ENCODE assay signal across 9 cellular contexts in genomic region chr20:32524871-32525501, GRCh38.
DNase-seq lines count a peak whose midpoint lies in the region; ATAC-seq and TF ChIP-seq lines count a peak whose summit lies in the region.
"Had no signal": no experiment of that assay in that cellular context is flagged by ENCODE, and none has a peak within 500 bp of the region (broad histone marks: within the 10 kb centered on the region; RNA-seq: fewer than 3 reads in every experiment).

No MANE protein-coding gene starts in this region.

- H3K9me3 Mint-ChIP-seq in activated naive CD4-positive, alpha-beta T cell treated with anti-CD3 and anti-CD28 coated beads for 36 hours, result no peaks in the 10 kb centered on the region
- no peaks in the 10 kb centered on the region for H3K9me3 Mint-ChIP-seq in activated naive CD4-positive, alpha-beta T cell treated with anti-CD3 and anti-CD28 coated beads, Interleukin-2, amount 50 U/mL, for 72 hours

- H3K4me1 Mint-ChIP-seq in activated naive CD4-positive, alpha-beta T cell treated with anti-CD3 and anti-CD28 coated beads for 36 hours (ENCODE audit: low read depth), result peaks cover 86% of the 10 kb centered on the region

- ATAC-seq in activated naive CD4-positive, alpha-beta T cell treated with anti-CD3 and anti-CD28 coated beads, Interleukin-2, amount 50 U/mL, for 72 hours, result no peak
- ATAC-seq in left lung (peak; percentile 35), upper lobe of right lung (peak; percentile 52), GM21423 (IDR thresholded peaks at IDR 0.05; ENCODE audit: unreplicated experiment) (no peak), GM18868 (IDR thresholded peaks at IDR 0.05; ENCODE audit: unreplicated experiment) (no peak), HG02973 (IDR thresholded peaks at IDR 0.05; ENCODE audit: unreplicated experiment) (no peak)

- intact Hi-C loops in activated naive CD4-positive, alpha-beta T cell treated with anti-CD3 and anti-CD28 coated beads for 36 hours (cut with micrococcal nuclease), result loop anchor here (5.0 kb wide), 1 partner anchor 252 kb away; no protein-coding TSS in a partner anchor
- intact Hi-C loops in left lung (cut with DNase I), result loop anchor here in 1 of 2 donors (5.0 kb wide), 1 partner anchor 127 kb away; no protein-coding TSS in a partner anchor
- intact Hi-C loops in upper lobe of right lung (cut with DNase I), result loop anchor here (5.0 kb wide), 1 partner anchor 127 kb away; no protein-coding TSS in a partner anchor

- H3K9me3 ChIP-seq in left lung (no peaks in the 10 kb centered on the region), upper lobe of right lung (no peaks in the 10 kb centered on the region)

- no peak overlapping the region for H3K4me3 Mint-ChIP-seq in activated naive CD4-positive, alpha-beta T cell treated with anti-CD3 and anti-CD28 coated beads for 36 hours

- CTCF ChIA-PET in activated naive CD4-positive, alpha-beta T cell treated with anti-CD3 and anti-CD28 coated beads for 36 hours (lab: Charles Lee), result interaction anchor here (0.7 to 12.4 kb wide), 8 partner anchors 10 to 320 kb away, joined by 3 to 330 read pairs (median 4); no protein-coding TSS in a partner anchor

- peak overlapping the region; percentile 13 for H3K27ac Mint-ChIP-seq in activated naive CD4-positive, alpha-beta T cell treated with anti-CD3 and anti-CD28 coated beads for 36 hours
- H3K27ac Mint-ChIP-seq in activated naive CD4-positive, alpha-beta T cell treated with anti-CD3 and anti-CD28 coated beads, Interleukin-2, amount 50 U/mL, for 72 hours, result no peak overlapping the region

- H3K4me3 ChIP-seq in left lung (no peak overlapping the region), upper lobe of right lung (no peak overlapping the region)

- H3K27me3 Mint-ChIP-seq in activated naive CD4-positive, alpha-beta T cell treated with anti-CD3 and anti-CD28 coated beads for 36 hours (ENCODE audit: low read depth), result no peaks in the 10 kb centered on the region

- peaks cover 4 to 44% of the 10 kb centered on the region in 2 donors for H3K4me1 ChIP-seq in left lung
- no peaks in the 10 kb centered on the region for H3K4me1 ChIP-seq in upper lobe of right lung

- no peak for DNase-seq in activated naive CD4-positive, alpha-beta T cell treated with anti-CD3 and anti-CD28 coated beads for 36 hours
- no peak for DNase-seq in activated naive CD4-positive, alpha-beta T cell treated with anti-CD3 and anti-CD28 coated beads, Interleukin-2, amount 50 U/mL, for 72 hours (ENCODE audit: low spot score in 2 of 2)
- DNase-seq in anterior cingulate cortex (lab: John Stamatoyannopoulos, UW) (peak in 52 of 58 donors; percentile 36 to 91 (median 64)), left lung (peak; percentile 63 to 83), upper lobe of right lung (peak; percentile 85)
- DNase-seq: NCI-H1930 had no signal

- H3K36me3 ChIP-seq in left lung, result no peaks in the 10 kb centered on the region
- H3K36me3 ChIP-seq in upper lobe of right lung, result no peaks in the 10 kb centered on the region

- TF ChIP-seq CTCF in left lung (IDR thresholded peaks at IDR 0.05), result no peak
- no peak for TF ChIP-seq CTCF in upper lobe of right lung (IDR thresholded peaks at IDR 0.05)

- H3K36me3 Mint-ChIP-seq in activated naive CD4-positive, alpha-beta T cell treated with anti-CD3 and anti-CD28 coated beads for 36 hours (ENCODE audit: low read depth), result peaks cover 10% of the 10 kb centered on the region
- peaks cover 0 to 14% of the 10 kb centered on the region in 2 donors for H3K36me3 Mint-ChIP-seq in activated naive CD4-positive, alpha-beta T cell treated with anti-CD3 and anti-CD28 coated beads, Interleukin-2, amount 50 U/mL, for 72 hours

- no peak overlapping the region for H3K27ac ChIP-seq in left lung
- H3K27ac ChIP-seq in upper lobe of right lung, result no peak overlapping the region

- H3K27me3 ChIP-seq in left lung, result peaks cover 0 to 17% of the 10 kb centered on the region in 2 donors
- H3K27me3 ChIP-seq in upper lobe of right lung, result no peaks in the 10 kb centered on the region

Comparison
In these comparisons a context has a peak if more than half of its experiments do, and no peak if none do; other contexts are left out.
1. DNase-seq: peak in anterior cingulate cortex (52 of 58), left lung (2 of 2) and upper lobe of right lung (single experiment); none in activated naive CD4-positive, alpha-beta T cell treated with anti-CD3 and anti-CD28 coated beads for 36 hours (single experiment) and activated naive CD4-positive, alpha-beta T cell treated with anti-CD3 and anti-CD28 coated beads, Interleukin-2, amount 50 U/mL, for 72 hours (0 of 2).
2. ATAC-seq: peak in left lung (single experiment) and upper lobe of right lung (single experiment); none in activated naive CD4-positive, alpha-beta T cell treated with anti-CD3 and anti-CD28 coated beads, Interleukin-2, amount 50 U/mL, for 72 hours (0 of 2), GM21423 (single experiment), GM18868 (single experiment) and HG02973 (single experiment).